ENCODE assay signal across 12 cellular contexts in genomic region chr6:109240370-109241084, GRCh38.
DNase-seq lines count a peak whose midpoint lies in the region; ATAC-seq and TF ChIP-seq lines count a peak whose summit lies in the region.
"Had no signal": no experiment of that assay in that cellular context is flagged by ENCODE, and none has a peak within 500 bp of the region (broad histone marks: within the 10 kb centered on the region; RNA-seq: fewer than 3 reads in every experiment).

No MANE protein-coding gene starts in this region.

- H3K27ac ChIP-seq in ACC112 (ENCODE audit: low read depth, low read length) (peak overlapping the region; percentile 78), HL-60 (replicated peaks) (peak overlapping the region; percentile 34), coronary artery (peak overlapping the region; percentile 62 to 68), osteoblast (ENCODE audit: low read depth, low read length) (peak overlapping the region; percentile 72), RWPE1 (no peak overlapping the region)

- CTCF ChIA-PET in RWPE1 (lab: Yijun Ruan, JAX) = no interaction called here
- CTCF ChIA-PET in activated CD8-positive, alpha-beta T cell treated with anti-CD3 and anti-CD28 coated beads, Interleukin-2, amount 10 ng/mL, durations not matched to agents 7 days and 5 days (lab: Charles Lee) = interaction anchor here (0.7 to 2.0 kb wide), 3 partner anchors 19 to 142 kb away, joined by 3 to 6 read pairs (median 5); partner anchors contain the start of gene CD164

- H3K79me2 ChIP-seq in ACC112 (ENCODE audit: control insufficient read depth, insufficient read depth, low read length, unreplicated experiment) (no peaks in the 10 kb centered on the region), osteoblast (ENCODE audit: insufficient read depth, low read length) (no peaks in the 10 kb centered on the region)

- no peak for TF ChIP-seq CTCF in HL-60 (IDR thresholded peaks at IDR 0.05; ENCODE audit: insufficient read depth, low read length)
- TF ChIP-seq CTCF in coronary artery (IDR thresholded peaks at IDR 0.05) = no peak
- TF ChIP-seq CTCF in osteoblast (IDR thresholded peaks at IDR 0.05; ENCODE audit: extremely low read depth, low read depth, low read length) = no peak
- no peak for TF ChIP-seq CTCF in RWPE1 (conservative IDR thresholded peaks at IDR 0.05; ENCODE audit: low read depth)

- H3K27me3 ChIP-seq in ACC112 (ENCODE audit: insufficient read depth, low read length) (no peaks in the 10 kb centered on the region), HL-60 (ENCODE audit: insufficient read depth, poor library complexity, severe bottlenecking) (no peaks in the 10 kb centered on the region), osteoblast (ENCODE audit: insufficient read depth, low read length) (no peaks in the 10 kb centered on the region)

- H3K27me3 Mint-ChIP-seq in activated CD8-positive, alpha-beta T cell treated with anti-CD3 and anti-CD28 coated beads, Interleukin-2, amount 10 ng/mL, durations not matched to agents 7 days and 5 days (ENCODE audit: low read depth) = peaks cover 5% of the 10 kb centered on the region
- peaks cover 0 to 8% of the 10 kb centered on the region in 2 donors for H3K27me3 Mint-ChIP-seq in effector memory CD8-positive, alpha-beta T cell

- ATAC-seq in HG03565 (IDR thresholded peaks at IDR 0.05; ENCODE audit: unreplicated experiment) = no peak
- ATAC-seq in activated CD8-positive, alpha-beta T cell treated with anti-CD3 and anti-CD28 coated beads, Interleukin-2, amount 10 ng/mL, durations not matched to agents 7 days and 5 days = no peak
- no peak for ATAC-seq in effector memory CD8-positive, alpha-beta T cell (replicated peaks)
- ATAC-seq: activated T-cell treated with anti-CD3 and anti-CD28 coated beads, Interleukin-2, amount 50 U/mL, for 72 hours had no signal

- H3K9me3 ChIP-seq in osteoblast (ENCODE audit: low read depth, low read length) = no peaks in the 10 kb centered on the region

- H3K4me3 ChIP-seq in ACC112 (ENCODE audit: low read depth, low read length) (no peak overlapping the region), HL-60 (replicated peaks; ENCODE audit: insufficient read depth, low read length) (no peak overlapping the region), coronary artery (no peak overlapping the region), osteoblast (ENCODE audit: insufficient read depth, low read length) (no peak overlapping the region)

- H2AFZ ChIP-seq in ACC112 (ENCODE audit: low read length, unreplicated experiment) (peak overlapping the region; percentile 74), osteoblast (ENCODE audit: low read length) (peak overlapping the region; percentile 81)

- no peak overlapping the region for H3K27ac Mint-ChIP-seq in activated CD8-positive, alpha-beta T cell treated with anti-CD3 and anti-CD28 coated beads, Interleukin-2, amount 10 ng/mL, durations not matched to agents 7 days and 5 days
- no peak overlapping the region for H3K27ac Mint-ChIP-seq in effector memory CD8-positive, alpha-beta T cell
- H3K27ac Mint-ChIP-seq: activated T-cell treated with anti-CD3 and anti-CD28 coated beads, Interleukin-2, amount 50 U/mL, for 72 hours had no signal

- H3K4me1 ChIP-seq in ACC112 (ENCODE audit: control insufficient read depth, insufficient read depth, low read length, unreplicated experiment) (peaks cover 60% of the 10 kb centered on the region), osteoblast (ENCODE audit: insufficient read depth, low read length) (peaks cover 53% of the 10 kb centered on the region)

- H3K9me3 Mint-ChIP-seq in activated CD8-positive, alpha-beta T cell treated with anti-CD3 and anti-CD28 coated beads, Interleukin-2, amount 10 ng/mL, durations not matched to agents 7 days and 5 days (ENCODE audit: insufficient read depth) = no peaks in the 10 kb centered on the region
- H3K9me3 Mint-ChIP-seq in effector memory CD8-positive, alpha-beta T cell = no peaks in the 10 kb centered on the region

- peaks cover 49% of the 10 kb centered on the region for H3K4me1 Mint-ChIP-seq in activated CD8-positive, alpha-beta T cell treated with anti-CD3 and anti-CD28 coated beads, Interleukin-2, amount 10 ng/mL, durations not matched to agents 7 days and 5 days (ENCODE audit: low read depth)
- peaks cover 10 to 13% of the 10 kb centered on the region in 2 donors for H3K4me1 Mint-ChIP-seq in effector memory CD8-positive, alpha-beta T cell (ENCODE audit: low read depth in 2 of 2)

- peak overlapping the region; percentile 23 for H3K4me2 ChIP-seq in osteoblast (ENCODE audit: insufficient read depth, low read length)

- H3K36me3 ChIP-seq in ACC112 (ENCODE audit: insufficient read depth, low read length) (no peaks in the 10 kb centered on the region), osteoblast (ENCODE audit: insufficient read depth, low read length) (no peaks in the 10 kb centered on the region)

- DNase-seq in HL-60 (ENCODE audit: low read depth in 1 of 2, low spot score in 1 of 2) = peak in 1 of 2 experiments; percentile 26
- DNase-seq in coronary artery (ENCODE audit: low spot score) = no peak
- no peak for DNase-seq in osteoblast (ENCODE audit: insufficient read length, low spot score, missing footprints)
- DNase-seq in RWPE1 (ENCODE audit: low spot score) = no peak
- no peak for DNase-seq in activated CD8-positive, alpha-beta T cell treated with anti-CD3 and anti-CD28 coated beads, Interleukin-2, amount 10 ng/mL, durations not matched to agents 7 days and 5 days
- no peak for DNase-seq in effector memory CD8-positive, alpha-beta T cell
- DNase-seq: activated CD4-positive, CD25-positive, alpha-beta regulatory T cell treated with anti-CD3 and anti-CD28 coated beads, Interleukin-2, amount 50 U/mL, for 72 hours; activated T-cell treated with anti-CD3 and anti-CD28 coated beads, Interleukin-2, amount 50 U/mL, for 72 hours; IMR-90; stimulated activated CD4-positive, alpha-beta T cell treated with anti-CD3 and anti-CD28 coated beads, Interleukin-12 subunit alpha, Interleukin-12 subunit beta, amount 100 ng/mL, for 4 hours had no signal

- H3K36me3 Mint-ChIP-seq in activated CD8-positive, alpha-beta T cell treated with anti-CD3 and anti-CD28 coated beads, Interleukin-2, amount 10 ng/mL, durations not matched to agents 7 days and 5 days (ENCODE audit: low read depth) = peaks cover 4% of the 10 kb centered on the region
- H3K36me3 Mint-ChIP-seq in effector memory CD8-positive, alpha-beta T cell (ENCODE audit: insufficient read depth) = no peaks in the 10 kb centered on the region

- POLR2A ChIA-PET in RWPE1 (lab: Yijun Ruan, JAX; ENCODE audit: low non-redundant PET) = no interaction called here
- POLR2A ChIA-PET in activated CD8-positive, alpha-beta T cell treated with anti-CD3 and anti-CD28 coated beads, Interleukin-2, amount 10 ng/mL, durations not matched to agents 7 days and 5 days (lab: Charles Lee) = no interaction called here

- H3K4me3 Mint-ChIP-seq in activated CD8-positive, alpha-beta T cell treated with anti-CD3 and anti-CD28 coated beads, Interleukin-2, amount 10 ng/mL, durations not matched to agents 7 days and 5 days = no peak overlapping the region
- no peak overlapping the region for H3K4me3 Mint-ChIP-seq in effector memory CD8-positive, alpha-beta T cell
- H3K4me3 Mint-ChIP-seq: activated T-cell treated with anti-CD3 and anti-CD28 coated beads, Interleukin-2, amount 50 U/mL, for 72 hours had no signal

- no peaks in the 10 kb centered on the region for H4K20me1 ChIP-seq in osteoblast (ENCODE audit: insufficient read depth, low read length)
